ENCODE assay signal across 17 cellular contexts in the genomic region with DNA sequence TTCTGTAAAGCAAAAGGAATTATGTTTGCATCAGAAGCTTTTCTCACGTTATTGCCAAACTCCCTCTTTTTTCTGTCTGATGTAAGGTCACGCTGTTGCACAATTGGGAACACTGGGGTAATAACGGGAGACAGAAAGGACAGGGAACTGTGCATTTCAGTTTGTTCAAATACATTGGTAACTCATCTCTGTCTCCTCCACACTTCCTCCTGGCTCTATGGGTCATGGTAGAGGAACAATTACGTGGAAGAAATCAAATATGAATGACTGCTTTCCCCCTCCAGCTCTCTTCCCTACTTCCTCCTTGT.
A peak's percentile ranks its signal among the peaks of the same experiment; 100 is the strongest.
DNase-seq lines count a peak whose midpoint lies in the region; ATAC-seq and TF ChIP-seq lines count a peak whose summit lies in the region.
"Had no signal": no experiment of that assay in that cellular context is flagged by ENCODE, and none has a peak within 500 bp of the region (broad histone marks: within the 10 kb centered on the region; RNA-seq: fewer than 3 reads in every experiment).

No MANE protein-coding gene starts in this region.

- WGBS in spleen, 5 donors, result 45 to 78% (median 54%) methylated on average over 4 of the region's 4 CpGs

- H3K27ac ChIP-seq in spleen, result peak overlapping the region in 5 of 8 donors; percentile 55 to 86 (median 65)
- H3K27ac ChIP-seq: ascending aorta, parathyroid adenoma, SJSA1 had no signal

- DNase-seq in SIG-M5 treated with dmso at 0.1 percent for 504 hours (lab: John Stamatoyannopoulos, UW; ENCODE audit: unreplicated experiment), result peak; percentile 87
- no peak for DNase-seq in SIG-M5 (lab: John Stamatoyannopoulos, UW)
- DNase-seq in OCI-M1 (lab: John Stamatoyannopoulos, UW), result peak; percentile 33
- DNase-seq in left ventricle myocardium superior, result no peak
- DNase-seq in spleen, result no peak
- no peak for DNase-seq in middle frontal gyrus (ENCODE audit: extremely low spot score, low spot score)
- no peak for DNase-seq in NCI-H2196 treated with DMSO at 0.1 percent for 48 hours (lab: John Stamatoyannopoulos, UW; ENCODE audit: unreplicated experiment)
- DNase-seq: 8988T; activated CD4-positive, alpha-beta T cell treated with anti-CD3 and anti-CD28 coated beads, Interleukin-2, amount 10 ng/mL, durations not matched to agents 7 days and 5 days; C1 segment of cervical spinal cord; DMS 273 treated with DMSO at 0.1 percent for 48 hours; GF-D8; naive B cell had no signal

- H3K4me1 ChIP-seq in spleen, result peaks cover 0 to 58% (median 8%) of the 10 kb centered on the region in 6 donors
- H3K4me1 ChIP-seq: ascending aorta, parathyroid adenoma had no signal

- no peaks in the 10 kb centered on the region for H3K36me3 ChIP-seq in spleen
- H3K36me3 ChIP-seq: ascending aorta, SJSA1 had no signal

- no peak for TF ChIP-seq POLR2A in spleen (IDR thresholded peaks at IDR 0.05)

- no peaks in the 10 kb centered on the region for H3K9me3 ChIP-seq in spleen
- H3K9me3 ChIP-seq: ascending aorta, SJSA1 had no signal

- ATAC-seq in left ventricle myocardium superior (peak; percentile 61), GM21717 (IDR thresholded peaks at IDR 0.05; ENCODE audit: unreplicated experiment) (no peak)

- intact Hi-C loops in left ventricle myocardium superior (cut with micrococcal nuclease) (no loop called here), spleen (cut with DNase I; ENCODE audit: low total_unique reads) (no loop called here)

- no peak for TF ChIP-seq CTCF in spleen (IDR thresholded peaks at IDR 0.05 in 8 of 11, conservative IDR thresholded peaks at IDR 0.05 in 3 of 11)

- no peak overlapping the region for H3K4me3 ChIP-seq in spleen
- H3K4me3 ChIP-seq: ascending aorta, SJSA1 had no signal

- no peaks in the 10 kb centered on the region for H3K27me3 ChIP-seq in spleen (replicated peaks in 1 of 7)
- H3K27me3 ChIP-seq: ascending aorta, SJSA1 had no signal

Comparison
In these comparisons a context has a peak if more than half of its experiments do, and no peak if none do; other contexts are left out.
1. DNase-seq: peak in SIG-M5 treated with dmso at 0.1 percent for 504 hours (single experiment) and OCI-M1 (single experiment); none in SIG-M5 (single experiment), left ventricle myocardium superior (single experiment), spleen (single experiment), middle frontal gyrus (single experiment) and NCI-H2196 treated with DMSO at 0.1 percent for 48 hours (single experiment).